ENCODE assay signal across 19 cellular contexts in genomic region chr4:112751447-112751846, GRCh38.
A peak's percentile ranks its signal among the peaks of the same experiment; 100 is the strongest.
DNase-seq lines count a peak whose midpoint lies in the region; ATAC-seq and TF ChIP-seq lines count a peak whose summit lies in the region.
"Had no signal": no experiment of that assay in that cellular context is flagged by ENCODE, and none has a peak within 500 bp of the region (broad histone marks: within the 10 kb centered on the region; RNA-seq: fewer than 3 reads in every experiment).

No MANE protein-coding gene starts in this region.

- H3K4me1 ChIP-seq in ectodermal cell (ENCODE audit: control insufficient read depth, insufficient read depth, low read length) (peaks cover 33% of the 10 kb centered on the region), iPS-20b (ENCODE audit: insufficient read depth, low read length) (peaks cover 33% of the 10 kb centered on the region), smooth muscle cell (ENCODE audit: low read depth) (peaks cover 37% of the 10 kb centered on the region)
- H3K4me1 ChIP-seq: BLaER1 had no signal

- H4K20me1 ChIP-seq in smooth muscle cell (ENCODE audit: low read depth) = no peaks in the 10 kb centered on the region
- H4K20me1 ChIP-seq: BLaER1 had no signal

- H3K9ac ChIP-seq in iPS-20b (ENCODE audit: low read depth, low read length) = peak overlapping the region; percentile 74; the same call in 1 of the 2 replicates
- no peak overlapping the region for H3K9ac ChIP-seq in smooth muscle cell (ENCODE audit: low read depth)
- H3K9ac ChIP-seq: BLaER1 had no signal

- 11 to 40% methylated on average over 1 of the region's 1 CpG for WGBS in ectodermal cell, 2 experiments
- WGBS in smooth muscle cell (ENCODE audit: low lambda C conversion rate) = 28% methylated on average over 1 of the region's 1 CpG

- peak; percentile 28 for DNase-seq in DMS 273 (lab: John Stamatoyannopoulos, UW; ENCODE audit: unreplicated experiment)
- DNase-seq in DMS 273 treated with DMSO at 0.1 percent for 48 hours (lab: John Stamatoyannopoulos, UW) = no peak
- DNase-seq in smooth muscle cell (lab: John Stamatoyannopoulos, UW; ENCODE audit: unreplicated experiment) = no peak
- DNase-seq in GM20000 (ENCODE audit: low spot score) = no peak
- no peak for DNase-seq in DMS114 treated with DMSO at 0.1 percent for 48 hours (lab: John Stamatoyannopoulos, UW; ENCODE audit: unreplicated experiment)
- DNase-seq: CD8-positive, alpha-beta memory T cell; EL; HCEC 1CT; NCI-H1436 treated with DMSO at 0.1 percent for 48 hours; NCI-H2081; NCI-H226; NCI-H526; NK-92 treated with Interleukin-12 subunit alpha and Interleukin-12 subunit beta, amount 100 ng/mL, for 24 hours had no signal

- H3K79me2 ChIP-seq in smooth muscle cell (ENCODE audit: low read depth) = no peaks in the 10 kb centered on the region

- H3K9me3 ChIP-seq in ectodermal cell (ENCODE audit: control insufficient read depth, low read length) (no peaks in the 10 kb centered on the region), iPS-20b (ENCODE audit: insufficient read depth, low read depth, low read length) (no peaks in the 10 kb centered on the region), smooth muscle cell (replicated peaks; ENCODE audit: low read depth) (no peaks in the 10 kb centered on the region)
- H3K9me3 ChIP-seq: BLaER1, SJSA1 had no signal

- no peak for ATAC-seq in HG02678 (IDR thresholded peaks at IDR 0.05; ENCODE audit: unreplicated experiment)

- H3K4me3 ChIP-seq in ectodermal cell (ENCODE audit: insufficient read depth, low read depth, low read length) (no peak overlapping the region), iPS-20b (ENCODE audit: low read length) (no peak overlapping the region; the same call in 1 of the 2 replicates), smooth muscle cell (no peak overlapping the region)
- H3K4me3 ChIP-seq: BLaER1, SJSA1 had no signal

- H3K4me2 ChIP-seq in smooth muscle cell = peak overlapping the region; percentile 57
- H3K4me2 ChIP-seq: BLaER1 had no signal

- peak overlapping the region; percentile 82 for H2AFZ ChIP-seq in smooth muscle cell (ENCODE audit: low read depth)

- H3K27ac ChIP-seq in ectodermal cell (ENCODE audit: insufficient read depth, low read depth, low read length, poor library complexity, severe bottlenecking) (peak overlapping the region; percentile 53), iPS-20b (ENCODE audit: low read length) (peak overlapping the region; percentile 94), smooth muscle cell (ENCODE audit: low read depth) (no peak overlapping the region)
- H3K27ac ChIP-seq: 22Rv1, BLaER1, SJSA1 had no signal

- H3K27me3 ChIP-seq in ectodermal cell (ENCODE audit: control insufficient read depth, insufficient read depth, low read length, poor library complexity, severe bottlenecking) (no peaks in the 10 kb centered on the region), iPS-20b (ENCODE audit: insufficient read depth, low read length) (no peaks in the 10 kb centered on the region), smooth muscle cell (ENCODE audit: low read depth) (no peaks in the 10 kb centered on the region)
- H3K27me3 ChIP-seq: BLaER1, SJSA1 had no signal

- no peaks in the 10 kb centered on the region for H3F3A ChIP-seq in smooth muscle cell (ENCODE audit: low read depth)

- H3K36me3 ChIP-seq in ectodermal cell (ENCODE audit: control insufficient read depth, insufficient read depth, low read length) (no peaks in the 10 kb centered on the region), iPS-20b (ENCODE audit: insufficient read depth, low read depth, low read length) (peaks cover 12% of the 10 kb centered on the region; the same call in 1 of the 2 replicates), smooth muscle cell (ENCODE audit: low read depth) (no peaks in the 10 kb centered on the region)
- H3K36me3 ChIP-seq: BLaER1, SJSA1 had no signal

- TF ChIP-seq CTCF in smooth muscle cell (IDR thresholded peaks at IDR 0.05; ENCODE audit: borderline replicate concordance, insufficient read depth, poor library complexity, severe bottlenecking) (no peak), GM20000 (IDR thresholded peaks at IDR 0.05; ENCODE audit: extremely low read depth, missing control alignments) (no peak)
